19 cellular contexts compared by ENCODE assay signal in genomic region chr7:133070562-133070961, GRCh38. TPM values are rescaled to one million over a fixed set of nuclear protein-coding genes. Genes with fewer than 3 reads are reported as not detected.
DNase-seq lines count a peak whose midpoint lies in the region; ATAC-seq lines count a peak whose summit lies in the region.
"Had no signal": no experiment of that assay in that cellular context is flagged by ENCODE, and none has a peak within 500 bp of the region (broad histone marks: within the 10 kb centered on the region; RNA-seq: fewer than 3 reads in every experiment).

No MANE protein-coding gene starts in this region.

- no peaks in the 10 kb centered on the region for H3K9me3 ChIP-seq in iPS-20b (ENCODE audit: insufficient read depth, low read depth, low read length)
- H3K9me3 ChIP-seq: pancreas had no signal

- DNase-seq in Ammon's horn (ENCODE audit: low spot score) = peak; percentile 27
- DNase-seq in H7 = peak; percentile 30
- DNase-seq in amniotic epithelial cell (ENCODE audit: low read depth) = peak; percentile 59
- no peak for DNase-seq in activated gamma-delta T cell treated with Interleukin-2 at 50 U/mL for 16 hours
- no peak for DNase-seq in GOT3 (lab: John Stamatoyannopoulos, UW)
- DNase-seq: ACHN; activated CD4-positive, CD25-positive, alpha-beta regulatory T cell; activated naive CD8-positive, alpha-beta T cell treated with anti-CD3 and anti-CD28 coated beads, Interleukin-2, amount 10 ng/mL, durations not matched to agents 7 days and 5 days; CD8-positive, alpha-beta T cell; dorsolateral prefrontal cortex; KG1; left ventricle myocardium superior; NCI-H2171; pancreas; stimulated activated CD4-positive, alpha-beta T cell treated with anti-CD3 and anti-CD28 coated beads, Interleukin-4, amount 100 ng/mL, for 1 hour; T-helper 2 cell had no signal

- no peak overlapping the region for H3K27ac ChIP-seq in iPS-20b (ENCODE audit: low read length)
- H3K27ac ChIP-seq: pancreas had no signal

- H3K27me3 ChIP-seq in H7 (ENCODE audit: control insufficient read depth, insufficient read depth, low read length) (no peaks in the 10 kb centered on the region), iPS-20b (ENCODE audit: insufficient read depth, low read length) (no peaks in the 10 kb centered on the region)
- H3K27me3 ChIP-seq: dorsolateral prefrontal cortex, pancreas had no signal

- H3K9ac ChIP-seq in iPS-20b (ENCODE audit: low read depth, low read length) = 0 out of 2 replicates have a peak overlapping the region, but pooled peaks have one; percentile 33

- no peak for ATAC-seq in HG02798 (IDR thresholded peaks at IDR 0.05; ENCODE audit: poor library complexity, unreplicated experiment)
- no peak for ATAC-seq in HG02588 (IDR thresholded peaks at IDR 0.05; ENCODE audit: unreplicated experiment)
- ATAC-seq: CD8-positive, alpha-beta T cell; left ventricle myocardium superior; pancreas had no signal

- H3K4me3 ChIP-seq in H7 (ENCODE audit: insufficient read depth, low read depth, low read length) (no peak overlapping the region), iPS-20b (ENCODE audit: low read length) (peak overlapping the region; percentile 12; the same call in 1 of the 2 replicates)
- H3K4me3 ChIP-seq: dorsolateral prefrontal cortex, pancreas had no signal

- H3K36me3 ChIP-seq in H7 (replicated peaks; ENCODE audit: control insufficient read depth, insufficient read depth, low read length) = peaks cover 2% of the 10 kb centered on the region; the same call in 1 of the 2 replicates
- peaks cover 37% of the 10 kb centered on the region for H3K36me3 ChIP-seq in iPS-20b (ENCODE audit: insufficient read depth, low read depth, low read length)

- peaks cover 11% of the 10 kb centered on the region for H3K4me1 ChIP-seq in iPS-20b (ENCODE audit: insufficient read depth, low read length)

RNA-seq across cellular contexts. Expression of gene CHCHD3, which starts 11.3 kb away (rescaled TPM):
- 121 and 133 TPM in 2 replicates for total RNA-seq in H7 (2014; rRNA removed; shearing (Covaris generic))

Comparison
In these comparisons a context has a peak if more than half of its experiments do, and no peak if none do; other contexts are left out.
1. DNase-seq: peak in Ammon's horn (single experiment), H7 (single experiment) and amniotic epithelial cell (single experiment); none in activated gamma-delta T cell treated with Interleukin-2 at 50 U/mL for 16 hours (single experiment) and GOT3 (single experiment).